Comparison of ENCODE assay signal across 10 cellular contexts in genomic region chr12:67758119-67758873, GRCh38.
DNase-seq lines count a peak whose midpoint lies in the region; ATAC-seq and TF ChIP-seq lines count a peak whose summit lies in the region.
"Had no signal": no experiment of that assay in that cellular context is flagged by ENCODE, and none has a peak within 500 bp of the region (broad histone marks: within the 10 kb centered on the region; RNA-seq: fewer than 3 reads in every experiment).

No MANE protein-coding gene starts in this region.

- dilution Hi-C loops in mammary epithelial cell (cut with HindIII; ENCODE audit: low sequenced_read_pairs), result no loop called here

- H3K9me2 ChIP-seq in DOHH2 (replicated peaks; ENCODE audit: control insufficient read depth, low read length), result no peaks in the 10 kb centered on the region

- DNase-seq in NCI-H510A (lab: John Stamatoyannopoulos, UW) (peak; percentile 24), mammary epithelial cell (no peak), cerebellar cortex (ENCODE audit: low spot score) (no peak), thyroid gland (no peak), upper lobe of left lung (no peak)
- DNase-seq: hypothalamus had no signal

- no peak overlapping the region for H3K9ac ChIP-seq in mammary epithelial cell (ENCODE audit: insufficient read depth, low read length)
- H3K9ac ChIP-seq: BLaER1 had no signal

- H3K27ac ChIP-seq in DOHH2 (ENCODE audit: low read depth, low read length) (peak overlapping the region; percentile 81), mammary epithelial cell (ENCODE audit: insufficient read depth, low read depth, low read length) (no peak overlapping the region), thyroid gland (no peak overlapping the region), upper lobe of left lung (no peak overlapping the region)
- H3K27ac ChIP-seq: BLaER1 had no signal

- TF ChIP-seq EP300 in upper lobe of left lung (IDR thresholded peaks at IDR 0.05), result no peak

- H4K20me1 ChIP-seq in DOHH2 (ENCODE audit: control insufficient read depth, insufficient read depth, low read depth, low read length), result no peaks in the 10 kb centered on the region
- H4K20me1 ChIP-seq in mammary epithelial cell (ENCODE audit: insufficient read depth, low read length), result no peaks in the 10 kb centered on the region
- H4K20me1 ChIP-seq: BLaER1 had no signal

- 87% methylated on average over 6 of the region's 6 CpGs for WGBS in mammary epithelial cell (ENCODE audit: low coverage, missing lambda C conversion rate)
- 89 to 90% methylated on average over 6 of the region's 6 CpGs for WGBS in thyroid gland, 2 donors
- WGBS in upper lobe of left lung, 2 donors, result 79 to 90% methylated on average over 6 of the region's 6 CpGs

- H3K4me2 ChIP-seq in DOHH2 (ENCODE audit: low read length) (peak overlapping the region; percentile 61), mammary epithelial cell (ENCODE audit: insufficient read depth, low read depth, low read length) (no peak overlapping the region)
- H3K4me2 ChIP-seq: BLaER1 had no signal

- H3K36me3 ChIP-seq in DOHH2 (ENCODE audit: control insufficient read depth, low read length), result peaks cover 3% of the 10 kb centered on the region; the same call in 1 of the 2 replicates
- no peaks in the 10 kb centered on the region for H3K36me3 ChIP-seq in mammary epithelial cell (ENCODE audit: insufficient read depth, low read length)
- H3K36me3 ChIP-seq in thyroid gland, result no peaks in the 10 kb centered on the region
- no peaks in the 10 kb centered on the region for H3K36me3 ChIP-seq in upper lobe of left lung
- H3K36me3 ChIP-seq: BLaER1 had no signal

- H3K27me3 ChIP-seq in DOHH2 (ENCODE audit: control insufficient read depth, low read length), result no peaks in the 10 kb centered on the region
- H3K27me3 ChIP-seq in mammary epithelial cell (ENCODE audit: insufficient read depth, low read length), result no peaks in the 10 kb centered on the region
- no peaks in the 10 kb centered on the region for H3K27me3 ChIP-seq in thyroid gland
- H3K27me3 ChIP-seq in upper lobe of left lung, result no peaks in the 10 kb centered on the region
- H3K27me3 ChIP-seq: BLaER1 had no signal

- H3K9me3 ChIP-seq in DOHH2 (ENCODE audit: control insufficient read depth, insufficient read depth, low read length) (no peaks in the 10 kb centered on the region), mammary epithelial cell (replicated peaks; ENCODE audit: insufficient read depth, low read length) (no peaks in the 10 kb centered on the region), thyroid gland (no peaks in the 10 kb centered on the region), upper lobe of left lung (no peaks in the 10 kb centered on the region)
- H3K9me3 ChIP-seq: BLaER1 had no signal

- no peak for TF ChIP-seq POLR2A in thyroid gland (IDR thresholded peaks at IDR 0.05)
- TF ChIP-seq POLR2A in upper lobe of left lung (IDR thresholded peaks at IDR 0.05), result no peak

- H3K4me3 ChIP-seq in DOHH2 (ENCODE audit: low read length) (peak overlapping the region; percentile 33), mammary epithelial cell (replicated peaks in 1 of 3; ENCODE audit: insufficient read depth in 1 of 3, low read depth in 2 of 3, low read length in 3 of 3) (no peak overlapping the region), thyroid gland (replicated peaks in 1 of 3) (no peak overlapping the region), upper lobe of left lung (no peak overlapping the region)
- H3K4me3 ChIP-seq: BLaER1 had no signal

- in situ Hi-C loops in mammary epithelial cell (cut with MboI; ENCODE audit: low sequenced_read_pairs in 2 of 2), result no loop called here

- H3K79me2 ChIP-seq in DOHH2 (ENCODE audit: control insufficient read depth, low read length), result no peaks in the 10 kb centered on the region
- no peaks in the 10 kb centered on the region for H3K79me2 ChIP-seq in mammary epithelial cell (ENCODE audit: insufficient read depth, low read length)

- no peaks in the 10 kb centered on the region; the same call in 1 of the 2 replicates for H3F3A ChIP-seq in DOHH2 (ENCODE audit: control insufficient read depth, insufficient read depth)

- TF ChIP-seq CTCF in DOHH2 (IDR thresholded peaks at IDR 0.05; ENCODE audit: low read depth, low read length, poor library complexity, severe bottlenecking), result no peak
- TF ChIP-seq CTCF in mammary epithelial cell (conservative IDR thresholded peaks at IDR 0.05 in 1 of 2, IDR thresholded peaks at IDR 0.05 in 1 of 2; ENCODE audit: extremely low read depth in 1 of 2, insufficient read depth in 1 of 2, low read depth in 1 of 2, low read length in 2 of 2), result no peak
- TF ChIP-seq CTCF in thyroid gland (IDR thresholded peaks at IDR 0.05), result no peak
- no peak for TF ChIP-seq CTCF in upper lobe of left lung (IDR thresholded peaks at IDR 0.05)

- intact Hi-C loops in mammary epithelial cell (cut with micrococcal nuclease) (no loop called here), thyroid gland (cut with DNase I) (no loop called here)

- H3K4me1 ChIP-seq in DOHH2 (ENCODE audit: control insufficient read depth, low read length), result peaks cover 72% of the 10 kb centered on the region
- no peaks in the 10 kb centered on the region for H3K4me1 ChIP-seq in mammary epithelial cell (ENCODE audit: insufficient read depth, low read length)
- H3K4me1 ChIP-seq in thyroid gland, result no peaks in the 10 kb centered on the region
- peaks cover 0 to 3% (median 0%) of the 10 kb centered on the region in 4 donors for H3K4me1 ChIP-seq in upper lobe of left lung
- H3K4me1 ChIP-seq: BLaER1 had no signal

- no peak overlapping the region for H2AFZ ChIP-seq in mammary epithelial cell (ENCODE audit: low read depth, low read length)

- ATAC-seq in GM19324 (IDR thresholded peaks at IDR 0.05; ENCODE audit: low FRiP score, unreplicated experiment), result peak; percentile 93
- ATAC-seq in HG02943 (IDR thresholded peaks at IDR 0.05; ENCODE audit: low read depth, unreplicated experiment), result peak; percentile 98
- no peak for ATAC-seq in upper lobe of left lung (ENCODE audit: low FRiP score in 2 of 2)

- no TSS peak for BruUV-seq in mammary epithelial cell (replicated peaks; lab: Mats Ljungman, UMichigan)

- CTCF ChIA-PET in mammary epithelial cell (lab: Charles Lee; ENCODE audit: low non-redundant PET), result no interaction called here

Comparison
In these comparisons a context has a peak if more than half of its experiments do, and no peak if none do; other contexts are left out.
1. ATAC-seq: peak in GM19324 (single experiment) and HG02943 (single experiment); none in upper lobe of left lung (0 of 2).